14 cellular contexts compared by ENCODE assay signal in the genomic region with DNA sequence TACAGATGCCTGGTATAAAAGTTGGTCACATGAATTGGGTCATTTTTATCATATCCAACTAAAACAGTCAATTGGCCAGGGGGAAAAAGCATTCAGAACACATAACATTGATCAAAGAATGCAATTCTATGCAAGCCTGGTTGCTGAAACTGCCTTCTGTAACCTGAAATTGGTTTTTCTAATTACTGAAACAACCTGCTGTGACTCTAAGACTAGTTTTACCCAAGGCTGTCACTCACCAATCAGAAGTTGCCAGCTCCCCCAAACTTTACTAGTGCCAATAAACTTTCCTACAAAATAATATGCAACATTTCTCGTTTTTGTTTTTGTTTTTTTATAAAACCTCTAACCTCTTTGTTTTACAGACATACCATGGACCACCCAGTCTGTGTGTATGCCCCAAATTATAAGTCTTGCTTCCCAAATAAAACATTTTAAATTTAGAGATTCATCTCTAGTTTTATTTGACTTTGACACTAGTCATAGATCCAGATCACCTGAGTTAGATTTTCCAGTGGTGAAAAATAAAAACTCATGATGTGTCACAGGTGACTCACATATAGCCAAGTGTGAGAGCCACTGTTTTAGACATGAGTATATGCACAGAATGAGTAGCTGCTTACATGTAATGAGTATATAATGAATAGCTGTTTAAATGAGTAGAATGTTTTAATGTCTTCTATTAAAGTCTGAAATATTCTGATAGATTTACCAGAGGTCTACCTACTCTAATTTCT.
DNase-seq lines count a peak whose midpoint lies in the region; ATAC-seq, FAIRE-seq and TF ChIP-seq lines count a peak whose summit lies in the region.
"Had no signal": no experiment of that assay in that cellular context is flagged by ENCODE, and none has a peak within 500 bp of the region (broad histone marks: within the 10 kb centered on the region; RNA-seq: fewer than 3 reads in every experiment).

No MANE protein-coding gene starts in this region.

- H3K4me3 ChIP-seq in epithelial cell of esophagus (ENCODE audit: low read length), result no peak overlapping the region
- no peak overlapping the region for H3K4me3 ChIP-seq in WERI-Rb-1 (ENCODE audit: low read depth, low read length)
- H3K4me3 ChIP-seq: left lung had no signal

- H3K27ac Mint-ChIP-seq in activated naive CD4-positive, alpha-beta T cell treated with anti-CD3 and anti-CD28 coated beads, Interleukin-2, amount 50 U/mL, for 72 hours, result peak overlapping the region; percentile 75 to 91
- peak overlapping the region; percentile 89 to 91 for H3K27ac Mint-ChIP-seq in stimulated activated naive CD8-positive, alpha-beta T cell treated with anti-CD3 and anti-CD28 coated beads, Interleukin-15, amount 100 ng/mL, for 72 hours
- H3K27ac Mint-ChIP-seq: CD14-positive monocyte, nephron progenitor cell had no signal

- peaks cover 82% of the 10 kb centered on the region for H3K27me3 ChIP-seq in WERI-Rb-1 (ENCODE audit: insufficient read depth, low read depth, severe bottlenecking)
- H3K27me3 ChIP-seq: left lung had no signal

- no peak for DNase-seq in activated naive CD4-positive, alpha-beta T cell treated with anti-CD3 and anti-CD28 coated beads, Interleukin-2, amount 50 U/mL, for 72 hours (ENCODE audit: low spot score in 2 of 2)
- no peak for DNase-seq in activated naive CD4-positive, alpha-beta T cell treated with anti-CD3 and anti-CD28 coated beads, Interleukin-2, amount 50 U/mL, for 16 hours
- DNase-seq in RCC 7860 (ENCODE audit: low spot score) (peak; percentile 76), epithelial cell of esophagus (ENCODE audit: low read depth) (peak; percentile 94), WERI-Rb-1 (no peak), NCI-H1092 (lab: John Stamatoyannopoulos, UW) (no peak)
- DNase-seq in stimulated activated naive CD8-positive, alpha-beta T cell treated with anti-CD3 and anti-CD28 coated beads, Interleukin-15, amount 100 ng/mL, for 72 hours, result peak in 1 of 2 donors; percentile 30
- DNase-seq: Karpas-422; left lung; NCI-H2171; nephron progenitor cell; stimulated activated CD8-positive, alpha-beta memory T cell treated with anti-CD3 and anti-CD28 coated beads, Interleukin-4, amount 100 ng/mL, for 48 hours had no signal

- H3K36me3 Mint-ChIP-seq in activated naive CD4-positive, alpha-beta T cell treated with anti-CD3 and anti-CD28 coated beads, Interleukin-2, amount 50 U/mL, for 72 hours, result peaks cover 12 to 19% of the 10 kb centered on the region in 2 donors
- H3K36me3 Mint-ChIP-seq: CD14-positive monocyte had no signal

- H3K27ac ChIP-seq in WERI-Rb-1, result no peak overlapping the region
- H3K27ac ChIP-seq: left lung had no signal

- TF ChIP-seq CTCF in epithelial cell of esophagus (IDR thresholded peaks at IDR 0.05; ENCODE audit: insufficient read depth, low read depth, low read length, missing control alignments) (no peak), WERI-Rb-1 (IDR thresholded peaks at IDR 0.05; ENCODE audit: low read depth, low read length) (no peak)

- H3K4me3 Mint-ChIP-seq in stimulated activated naive CD8-positive, alpha-beta T cell treated with anti-CD3 and anti-CD28 coated beads, Interleukin-15, amount 100 ng/mL, for 72 hours, result peak overlapping the region in 1 of 2 donors; percentile 40
- H3K4me3 Mint-ChIP-seq: CD14-positive monocyte, nephron progenitor cell had no signal

- no peaks in the 10 kb centered on the region for H3K36me3 ChIP-seq in WERI-Rb-1
- H3K36me3 ChIP-seq: left lung had no signal

- H3K9me3 Mint-ChIP-seq in activated naive CD4-positive, alpha-beta T cell treated with anti-CD3 and anti-CD28 coated beads, Interleukin-2, amount 50 U/mL, for 72 hours, result peaks cover 29 to 36% of the 10 kb centered on the region in 2 donors
- peaks cover 21 to 37% of the 10 kb centered on the region in 2 donors for H3K9me3 Mint-ChIP-seq in stimulated activated naive CD8-positive, alpha-beta T cell treated with anti-CD3 and anti-CD28 coated beads, Interleukin-15, amount 100 ng/mL, for 72 hours

- no peaks in the 10 kb centered on the region for H3K27me3 Mint-ChIP-seq in stimulated activated naive CD8-positive, alpha-beta T cell treated with anti-CD3 and anti-CD28 coated beads, Interleukin-15, amount 100 ng/mL, for 72 hours

- FAIRE-seq in RCC 7860 (lab: Jason Lieb, UNC), result peak; percentile 91

- ATAC-seq in activated naive CD4-positive, alpha-beta T cell treated with anti-CD3 and anti-CD28 coated beads, Interleukin-2, amount 50 U/mL, for 72 hours, result peak; percentile 100
- ATAC-seq in stimulated activated naive CD8-positive, alpha-beta T cell treated with anti-CD3 and anti-CD28 coated beads, Interleukin-15, amount 100 ng/mL, for 72 hours, result peak; percentile 100
- no peak for ATAC-seq in GM19351 (IDR thresholded peaks at IDR 0.05; ENCODE audit: unreplicated experiment)
- ATAC-seq: left lung had no signal

- no peaks in the 10 kb centered on the region for H3K9me3 ChIP-seq in WERI-Rb-1 (ENCODE audit: severe bottlenecking)
- H3K9me3 ChIP-seq: left lung had no signal

- peaks cover 14% of the 10 kb centered on the region for H3K4me1 Mint-ChIP-seq in stimulated activated naive CD8-positive, alpha-beta T cell treated with anti-CD3 and anti-CD28 coated beads, Interleukin-15, amount 100 ng/mL, for 72 hours
- H3K4me1 Mint-ChIP-seq: CD14-positive monocyte, nephron progenitor cell had no signal

Comparison
In these comparisons a context has a peak if more than half of its experiments do, and no peak if none do; other contexts are left out.
1. DNase-seq: peak in RCC 7860 (single experiment) and epithelial cell of esophagus (single experiment); none in activated naive CD4-positive, alpha-beta T cell treated with anti-CD3 and anti-CD28 coated beads, Interleukin-2, amount 50 U/mL, for 72 hours (0 of 2), activated naive CD4-positive, alpha-beta T cell treated with anti-CD3 and anti-CD28 coated beads, Interleukin-2, amount 50 U/mL, for 16 hours (single experiment), WERI-Rb-1 (single experiment) and NCI-H1092 (single experiment).